In the genomic region with DNA sequence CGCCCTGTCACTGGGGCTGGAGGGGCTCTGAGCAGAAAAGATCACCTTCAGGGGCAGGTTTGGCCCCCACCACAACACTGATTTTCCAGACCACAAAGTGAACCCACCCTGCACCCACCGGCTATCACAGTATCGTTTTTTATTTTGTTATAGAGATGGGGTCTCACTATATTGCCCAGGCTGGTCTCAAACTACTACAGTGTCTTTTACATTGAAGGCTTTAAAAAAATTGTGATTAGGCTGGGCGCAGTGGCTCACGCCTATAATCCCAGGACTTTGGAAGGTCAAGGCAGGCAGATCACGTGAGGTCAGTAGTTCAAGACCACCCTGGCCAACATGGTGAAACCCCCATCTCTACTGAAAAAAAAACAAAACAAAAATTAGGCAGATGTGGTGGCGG, we compare ENCODE assay signal across 14 cellular contexts.
DNase-seq lines count a peak whose midpoint lies in the region; ATAC-seq and TF ChIP-seq lines count a peak whose summit lies in the region.
"Had no signal": no experiment of that assay in that cellular context is flagged by ENCODE, and none has a peak within 500 bp of the region (broad histone marks: within the 10 kb centered on the region; RNA-seq: fewer than 3 reads in every experiment).

No MANE protein-coding gene starts in this region.

- H3K4me3 Mint-ChIP-seq in neural progenitor cell = no peak overlapping the region
- H3K4me3 Mint-ChIP-seq: CD8-positive, alpha-beta T cell; HFFc6 had no signal

- H2AFZ ChIP-seq in hepatocyte (no peak overlapping the region), neural progenitor cell (replicated peaks) (no peak overlapping the region)

- no peak overlapping the region for H3K9ac ChIP-seq in neural progenitor cell

- peaks cover 17% of the 10 kb centered on the region for H3K4me1 Mint-ChIP-seq in neural progenitor cell

- no peak overlapping the region for H3K4me3 ChIP-seq in SJCRH30
- no peak overlapping the region for H3K4me3 ChIP-seq in hepatocyte
- no peak overlapping the region for H3K4me3 ChIP-seq in neural progenitor cell
- H3K4me3 ChIP-seq in brain microvascular endothelial cell (ENCODE audit: low read depth, low read length) = no peak overlapping the region
- H3K4me3 ChIP-seq: A549, GM12878 had no signal

- H3K27me3 ChIP-seq in SJCRH30 = no peaks in the 10 kb centered on the region
- no peaks in the 10 kb centered on the region for H3K27me3 ChIP-seq in hepatocyte
- H3K27me3 ChIP-seq in neural progenitor cell = no peaks in the 10 kb centered on the region
- peaks cover 7% of the 10 kb centered on the region for H3K27me3 ChIP-seq in brain microvascular endothelial cell (replicated peaks)
- H3K27me3 ChIP-seq: BE2C had no signal

- H3K27ac Mint-ChIP-seq in neural progenitor cell = peak overlapping the region; percentile 37
- H3K27ac Mint-ChIP-seq: CD8-positive, alpha-beta T cell; HFFc6 had no signal

- no peak for DNase-seq in SJCRH30
- no peak for DNase-seq in hepatocyte (ENCODE audit: low spot score)
- no peak for DNase-seq in neural progenitor cell (ENCODE audit: low spot score)
- DNase-seq in brain microvascular endothelial cell = no peak
- DNase-seq in stimulated activated CD8-positive, alpha-beta memory T cell treated with anti-CD3 and anti-CD28 coated beads, Interleukin-4, amount 100 ng/mL, for 48 hours = no peak
- no peak for DNase-seq in activated CD4-positive, alpha-beta T cell treated with anti-CD3 and anti-CD28 coated beads for 48 hours
- DNase-seq: BE2C; CD8-positive, alpha-beta T cell; COR-L47; H7; HFFc6 had no signal

- no peak for TF ChIP-seq CTCF in hepatocyte (IDR thresholded peaks at IDR 0.05; ENCODE audit: poor library complexity)
- TF ChIP-seq CTCF in neural progenitor cell (IDR thresholded peaks at IDR 0.05) = no peak
- TF ChIP-seq CTCF in brain microvascular endothelial cell (IDR thresholded peaks at IDR 0.05; ENCODE audit: low read depth, low read length, missing control alignments) = no peak

- 97% methylated on average over 7 of the region's 7 CpGs for WGBS in hepatocyte (ENCODE audit: low lambda C conversion rate, missing lambda C conversion rate)

- no peaks in the 10 kb centered on the region for H3K9me3 ChIP-seq in SJCRH30 (replicated peaks)
- H3K9me3 ChIP-seq in hepatocyte (ENCODE audit: low read depth) = no peaks in the 10 kb centered on the region
- no peaks in the 10 kb centered on the region for H3K9me3 ChIP-seq in neural progenitor cell (ENCODE audit: low read depth)
- H3K9me3 ChIP-seq: A549, BE2C had no signal

- H3K36me3 Mint-ChIP-seq in neural progenitor cell = no peaks in the 10 kb centered on the region
- H3K36me3 Mint-ChIP-seq: CD8-positive, alpha-beta T cell had no signal

- H3K36me3 ChIP-seq in SJCRH30 (no peaks in the 10 kb centered on the region), hepatocyte (replicated peaks; ENCODE audit: insufficient read depth, low read depth) (no peaks in the 10 kb centered on the region), neural progenitor cell (no peaks in the 10 kb centered on the region), brain microvascular endothelial cell (replicated peaks) (no peaks in the 10 kb centered on the region)
- H3K36me3 ChIP-seq: BE2C had no signal

- H3K4me1 ChIP-seq in SJCRH30 (peaks cover 35% of the 10 kb centered on the region), hepatocyte (ENCODE audit: insufficient read depth) (peaks cover 4% of the 10 kb centered on the region), neural progenitor cell (peaks cover 19% of the 10 kb centered on the region)

- H3K79me2 ChIP-seq in hepatocyte (no peaks in the 10 kb centered on the region), neural progenitor cell (ENCODE audit: low read depth) (no peaks in the 10 kb centered on the region)

- H3K27ac ChIP-seq in SJCRH30 (peak overlapping the region; percentile 97), hepatocyte (peak overlapping the region; percentile 92), neural progenitor cell (no peak overlapping the region), brain microvascular endothelial cell (no peak overlapping the region)

- no peaks in the 10 kb centered on the region for H3K9me2 ChIP-seq in hepatocyte (replicated peaks; ENCODE audit: insufficient read depth)

- no peaks in the 10 kb centered on the region for H3K27me3 Mint-ChIP-seq in neural progenitor cell (ENCODE audit: insufficient read depth, low read depth)

- no peak for ATAC-seq in HG03432 (IDR thresholded peaks at IDR 0.05; ENCODE audit: unreplicated experiment)
- ATAC-seq: CD8-positive, alpha-beta T cell; GM12878 had no signal

- in situ Hi-C loops in brain microvascular endothelial cell (cut with HindIII; ENCODE audit: low pct_ligation_motif_present, low sequenced_read_pairs) = no loop called here

- H3K4me2 ChIP-seq in hepatocyte (no peak overlapping the region), neural progenitor cell (no peak overlapping the region)
- H3K4me2 ChIP-seq: A549 had no signal

- H4K20me1 ChIP-seq in hepatocyte (ENCODE audit: insufficient read depth, poor library complexity, severe bottlenecking) (no peaks in the 10 kb centered on the region), neural progenitor cell (ENCODE audit: low read depth) (peaks cover 5% of the 10 kb centered on the region)

- H3K9me3 Mint-ChIP-seq in neural progenitor cell = no peaks in the 10 kb centered on the region
- H3K9me3 Mint-ChIP-seq: CD8-positive, alpha-beta T cell; HFFc6 had no signal

- H3F3A ChIP-seq in neural progenitor cell (ENCODE audit: low read depth) = peaks cover 23% of the 10 kb centered on the region

Comparison
In these comparisons a context has a peak if more than half of its experiments do, and no peak if none do; other contexts are left out.
1. H3K27ac ChIP-seq: peak in SJCRH30 (single experiment) and hepatocyte (single experiment); none in neural progenitor cell (single experiment) and brain microvascular endothelial cell (single experiment).